In genomic region chr17:78140169-78141051, GRCh38 we compare ENCODE assay signal across 1 cellular context.
A peak's percentile ranks its signal among the peaks of the same experiment; 100 is the strongest.
TF ChIP-seq lines count a peak whose summit lies in the region.

No MANE protein-coding gene starts in this region.

TF ChIP-seq in HepG2, 621 proteins besides CTCF, POLR2A, EP300 and RAD21 (continued from another document):
- TF ChIP-seq SNAPC4 (CRISPR knock-in tag; IDR thresholded peaks at IDR 0.05) (peak; percentile 22; the same call in 1 of the 2 replicates), ZMYM4 (CRISPR knock-in tag; IDR thresholded peaks at IDR 0.05) (0 out of 2 replicates have a peak, but pooled peaks have one; percentile 40), NBN (conservative IDR thresholded peaks at IDR 0.05) (no peak), ZBED4 (CRISPR knock-in tag; IDR thresholded peaks at IDR 0.05; ENCODE audit: borderline replicate concordance) (peak; percentile 49; the same call in 1 of the 2 replicates), DR1 (CRISPR knock-in tag; IDR thresholded peaks at IDR 0.05) (peak; percentile 50; the same call in 1 of the 2 replicates), RFXANK (CRISPR knock-in tag; IDR thresholded peaks at IDR 0.05) (no peak), THAP7 (CRISPR knock-in tag; IDR thresholded peaks at IDR 0.05) (0 out of 2 replicates have a peak, but pooled peaks have one; percentile 13), HNRNPLL (IDR thresholded peaks at IDR 0.05; ENCODE audit: low read depth, low read length, poor library complexity, severe bottlenecking) (peak; percentile 75), MEIS1 (CRISPR knock-in tag; IDR thresholded peaks at IDR 0.05; ENCODE audit: borderline replicate concordance) (peak; percentile 34; the same call in 1 of the 2 replicates), SP2 (CRISPR knock-in tag; IDR thresholded peaks at IDR 0.05) (0 out of 2 replicates have a peak, but pooled peaks have one; percentile 41), SP4 (CRISPR knock-in tag; IDR thresholded peaks at IDR 0.05) (peak; percentile 100), CBX2 (IDR thresholded peaks at IDR 0.05; ENCODE audit: low read depth, low read length) (no peak), CBX2 (CRISPR knock-in tag; IDR thresholded peaks at IDR 0.05; ENCODE audit: low read depth) (peak; percentile 85), BCL6 (CRISPR knock-in tag; IDR thresholded peaks at IDR 0.05) (0 out of 2 replicates have a peak, but pooled peaks have one; percentile 6)
- TF ChIP-seq, protein P1, sequence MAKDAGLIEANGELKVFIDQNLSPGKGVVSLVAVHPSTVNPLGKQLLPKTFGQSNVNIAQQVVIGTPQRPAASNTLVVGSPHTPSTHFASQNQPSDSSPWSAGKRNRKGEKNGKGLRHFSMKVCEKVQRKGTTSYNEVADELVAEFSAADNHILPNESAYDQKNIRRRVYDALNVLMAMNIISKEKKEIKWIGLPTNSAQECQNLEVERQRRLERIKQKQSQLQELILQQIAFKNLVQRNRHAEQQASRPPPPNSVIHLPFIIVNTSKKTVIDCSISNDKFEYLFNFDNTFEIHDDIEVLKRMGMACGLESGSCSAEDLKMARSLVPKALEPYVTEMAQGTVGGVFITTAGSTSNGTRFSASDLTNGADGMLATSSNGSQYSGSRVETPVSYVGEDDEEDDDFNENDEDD (CRISPR knock-in tag; IDR thresholded peaks at IDR 0.05; ENCODE audit: borderline replicate concordance), result peak; percentile 10; the same call in 1 of the 2 replicates
- TF ChIP-seq, protein P2, sequence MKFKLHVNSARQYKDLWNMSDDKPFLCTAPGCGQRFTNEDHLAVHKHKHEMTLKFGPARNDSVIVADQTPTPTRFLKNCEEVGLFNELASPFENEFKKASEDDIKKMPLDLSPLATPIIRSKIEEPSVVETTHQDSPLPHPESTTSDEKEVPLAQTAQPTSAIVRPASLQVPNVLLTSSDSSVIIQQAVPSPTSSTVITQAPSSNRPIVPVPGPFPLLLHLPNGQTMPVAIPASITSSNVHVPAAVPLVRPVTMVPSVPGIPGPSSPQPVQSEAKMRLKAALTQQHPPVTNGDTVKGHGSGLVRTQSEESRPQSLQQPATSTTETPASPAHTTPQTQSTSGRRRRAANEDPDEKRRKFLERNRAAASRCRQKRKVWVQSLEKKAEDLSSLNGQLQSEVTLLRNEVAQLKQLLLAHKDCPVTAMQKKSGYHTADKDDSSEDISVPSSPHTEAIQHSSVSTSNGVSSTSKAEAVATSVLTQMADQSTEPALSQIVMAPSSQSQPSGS (CRISPR knock-in tag; IDR thresholded peaks at IDR 0.05), result 0 out of 2 replicates have a peak, but pooled peaks have one; percentile 16
